In the genomic region with DNA sequence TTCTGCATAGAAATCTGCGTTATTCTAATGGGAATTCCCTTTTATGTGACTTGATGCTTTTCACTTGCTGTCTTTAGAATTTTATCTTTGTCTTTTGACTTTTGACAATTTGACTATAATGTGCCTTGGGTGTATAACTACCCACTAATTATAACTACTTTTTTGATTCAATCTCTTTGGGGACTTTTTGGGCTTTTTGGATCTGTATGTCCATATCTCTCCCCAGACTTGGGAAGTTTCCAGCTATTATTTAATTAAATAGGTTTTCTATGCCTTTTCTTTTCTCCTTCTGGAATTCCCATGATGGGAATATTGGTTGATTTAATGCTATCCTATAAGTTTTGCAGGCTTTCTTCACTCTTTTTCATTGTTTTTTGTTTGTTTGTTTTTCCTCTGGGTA, we compare ENCODE assay signal across 25 cellular contexts. TPM values are rescaled to one million over a fixed set of nuclear protein-coding genes. Genes with fewer than 3 reads are reported as not detected.
"Had no signal": no experiment of that assay in that cellular context is flagged by ENCODE, and none has a peak within 500 bp of the region (broad histone marks: within the 10 kb centered on the region; RNA-seq: fewer than 3 reads in every experiment).

No MANE protein-coding gene starts in this region.

- H3K27me3 ChIP-seq: adrenal gland, body of pancreas, colonic mucosa, esophagus squamous epithelium, gastroesophageal sphincter had no signal

- H3K36me3 Mint-ChIP-seq: activated naive CD4-positive, alpha-beta T cell treated with anti-CD3 and anti-CD28 coated beads, Interleukin-2, amount 50 U/mL, for 24 hours had no signal

- H3K27ac ChIP-seq: adrenal gland, body of pancreas, colonic mucosa, esophagus squamous epithelium, gastroesophageal sphincter had no signal

- DNase-seq: activated CD4-positive, alpha-beta memory T cell treated with anti-CD3 and anti-CD28 coated beads, Interleukin-2, amount 10 ng/mL, durations not matched to agents 7 days and 5 days; activated CD4-positive, alpha-beta T cell treated with anti-CD3 and anti-CD28 coated beads for 1 hour; activated CD4-positive, alpha-beta T cell treated with anti-CD3 and anti-CD28 coated beads for 4 hours; activated CD4-positive, alpha-beta T cell treated with anti-CD3 and anti-CD28 coated beads, Interleukin-2, amount 10 ng/mL, durations not matched to agents 7 days and 5 days; activated CD4-positive, alpha-beta T cell treated with anti-CD3 and anti-CD28 coated beads, Interleukin-2, amount 50 U/mL, for 4 hours; activated CD8-positive, alpha-beta memory T cell treated with anti-CD3 and anti-CD28 coated beads, Interleukin-2, amount 50 U/mL, for 48 hours; activated gamma-delta T cell; activated naive CD4-positive, alpha-beta T cell; activated naive CD8-positive, alpha-beta T cell treated with anti-CD3 and anti-CD28 coated beads for 36 hours; activated naive CD8-positive, alpha-beta T cell treated with anti-CD3 and anti-CD28 coated beads, Interleukin-2, amount 50 U/mL, for 24 hours; activated T-cell treated with anti-CD3 and anti-CD28 coated beads for 4 hours; activated T-cell treated with anti-CD3 and anti-CD28 coated beads, Interleukin-2, amount 50 U/mL, for 24 hours; activated T-cell treated with anti-CD3 and anti-CD28 coated beads, Interleukin-2, amount 50 U/mL, for 72 hours; adrenal gland; amygdala; aorta; body of pancreas; caudate nucleus; colonic mucosa; effector CD8-positive, alpha-beta T cell; esophagus squamous epithelium; foreskin melanocyte; T-helper 2 cell had no signal

- H3K4me3 ChIP-seq: adrenal gland, body of pancreas, colonic mucosa, esophagus squamous epithelium, gastroesophageal sphincter had no signal

- H3K27ac Mint-ChIP-seq: activated CD4-positive, alpha-beta memory T cell treated with anti-CD3 and anti-CD28 coated beads, Interleukin-2, amount 10 ng/mL, durations not matched to agents 7 days and 5 days; activated CD4-positive, alpha-beta T cell treated with anti-CD3 and anti-CD28 coated beads, Interleukin-2, amount 10 ng/mL, durations not matched to agents 7 days and 5 days; activated naive CD4-positive, alpha-beta T cell treated with anti-CD3 and anti-CD28 coated beads, Interleukin-2, amount 50 U/mL, for 24 hours; activated naive CD8-positive, alpha-beta T cell treated with anti-CD3 and anti-CD28 coated beads for 36 hours; activated naive CD8-positive, alpha-beta T cell treated with anti-CD3 and anti-CD28 coated beads, Interleukin-2, amount 50 U/mL, for 24 hours; activated T-cell treated with anti-CD3 and anti-CD28 coated beads, Interleukin-2, amount 50 U/mL, for 24 hours; activated T-cell treated with anti-CD3 and anti-CD28 coated beads, Interleukin-2, amount 50 U/mL, for 72 hours had no signal

- H3K9me3 ChIP-seq: adrenal gland, body of pancreas, colonic mucosa, esophagus squamous epithelium, gastroesophageal sphincter had no signal

- H3K4me1 Mint-ChIP-seq: activated CD4-positive, alpha-beta memory T cell treated with anti-CD3 and anti-CD28 coated beads, Interleukin-2, amount 10 ng/mL, durations not matched to agents 7 days and 5 days; activated CD4-positive, alpha-beta T cell treated with anti-CD3 and anti-CD28 coated beads, Interleukin-2, amount 10 ng/mL, durations not matched to agents 7 days and 5 days; activated naive CD4-positive, alpha-beta T cell treated with anti-CD3 and anti-CD28 coated beads, Interleukin-2, amount 50 U/mL, for 24 hours; activated naive CD8-positive, alpha-beta T cell treated with anti-CD3 and anti-CD28 coated beads for 36 hours had no signal

- H3K9me3 Mint-ChIP-seq: activated CD4-positive, alpha-beta memory T cell treated with anti-CD3 and anti-CD28 coated beads, Interleukin-2, amount 10 ng/mL, durations not matched to agents 7 days and 5 days; activated CD4-positive, alpha-beta T cell treated with anti-CD3 and anti-CD28 coated beads, Interleukin-2, amount 10 ng/mL, durations not matched to agents 7 days and 5 days; activated naive CD4-positive, alpha-beta T cell treated with anti-CD3 and anti-CD28 coated beads, Interleukin-2, amount 50 U/mL, for 24 hours; activated naive CD8-positive, alpha-beta T cell treated with anti-CD3 and anti-CD28 coated beads for 36 hours; activated naive CD8-positive, alpha-beta T cell treated with anti-CD3 and anti-CD28 coated beads, Interleukin-2, amount 50 U/mL, for 24 hours; activated T-cell treated with anti-CD3 and anti-CD28 coated beads, Interleukin-2, amount 50 U/mL, for 24 hours; activated T-cell treated with anti-CD3 and anti-CD28 coated beads, Interleukin-2, amount 50 U/mL, for 72 hours had no signal

- ATAC-seq: activated naive CD8-positive, alpha-beta T cell treated with anti-CD3 and anti-CD28 coated beads, Interleukin-2, amount 50 U/mL, for 24 hours; activated T-cell treated with anti-CD3 and anti-CD28 coated beads, Interleukin-2, amount 50 U/mL, for 72 hours; body of pancreas; gastroesophageal sphincter had no signal

- H3K36me3 ChIP-seq: colonic mucosa had no signal

- H3K4me1 ChIP-seq: adrenal gland, colonic mucosa had no signal

- H3K4me3 Mint-ChIP-seq: activated CD4-positive, alpha-beta memory T cell treated with anti-CD3 and anti-CD28 coated beads, Interleukin-2, amount 10 ng/mL, durations not matched to agents 7 days and 5 days; activated CD4-positive, alpha-beta T cell treated with anti-CD3 and anti-CD28 coated beads, Interleukin-2, amount 10 ng/mL, durations not matched to agents 7 days and 5 days; activated naive CD4-positive, alpha-beta T cell treated with anti-CD3 and anti-CD28 coated beads, Interleukin-2, amount 50 U/mL, for 24 hours; activated naive CD8-positive, alpha-beta T cell treated with anti-CD3 and anti-CD28 coated beads for 36 hours; activated naive CD8-positive, alpha-beta T cell treated with anti-CD3 and anti-CD28 coated beads, Interleukin-2, amount 50 U/mL, for 24 hours; activated T-cell treated with anti-CD3 and anti-CD28 coated beads, Interleukin-2, amount 50 U/mL, for 24 hours; activated T-cell treated with anti-CD3 and anti-CD28 coated beads, Interleukin-2, amount 50 U/mL, for 72 hours had no signal

- H3K27me3 Mint-ChIP-seq: activated CD4-positive, alpha-beta memory T cell treated with anti-CD3 and anti-CD28 coated beads, Interleukin-2, amount 10 ng/mL, durations not matched to agents 7 days and 5 days; activated CD4-positive, alpha-beta T cell treated with anti-CD3 and anti-CD28 coated beads, Interleukin-2, amount 10 ng/mL, durations not matched to agents 7 days and 5 days; activated naive CD8-positive, alpha-beta T cell treated with anti-CD3 and anti-CD28 coated beads, Interleukin-2, amount 50 U/mL, for 24 hours had no signal

RNA-seq across cellular contexts. Expression of gene LRRTM2, which starts 57.9 kb away (rescaled TPM):
- total RNA-seq: activated CD4-positive, alpha-beta T cell treated with anti-CD3 and anti-CD28 coated beads, Interleukin-2, amount 10 ng/mL, durations not matched to agents 7 days and 5 days; activated naive CD8-positive, alpha-beta T cell treated with anti-CD3 and anti-CD28 coated beads for 36 hours had no signal
